11 cellular contexts compared by ENCODE assay signal in the genomic region with DNA sequence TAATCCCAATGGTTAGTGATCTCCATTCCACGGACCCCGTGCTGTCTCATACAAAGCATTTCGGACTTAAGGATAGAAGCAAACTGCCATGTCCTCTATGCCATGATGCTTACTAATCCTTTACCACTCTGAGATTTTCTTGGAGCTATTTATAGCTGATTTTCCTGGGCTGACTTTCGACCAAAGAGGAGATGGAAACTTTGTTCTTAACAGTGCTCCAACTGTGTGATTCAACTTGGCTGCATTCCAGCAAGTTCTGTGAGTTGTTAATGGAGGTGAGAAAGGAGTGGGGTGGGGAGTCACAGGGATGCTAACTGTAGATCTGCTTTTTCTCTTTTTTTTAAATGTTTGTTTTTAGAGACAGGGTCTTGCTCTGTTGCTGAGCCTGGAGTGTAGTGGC. TPM values are rescaled to one million over a fixed set of nuclear protein-coding genes. Genes with fewer than 3 reads are reported as not detected.
DNase-seq lines count a peak whose midpoint lies in the region; ATAC-seq and TF ChIP-seq lines count a peak whose summit lies in the region.
"Had no signal": no experiment of that assay in that cellular context is flagged by ENCODE, and none has a peak within 500 bp of the region (broad histone marks: within the 10 kb centered on the region; RNA-seq: fewer than 3 reads in every experiment).

No MANE protein-coding gene starts in this region.

- dilution Hi-C loops in mammary epithelial cell (cut with HindIII; ENCODE audit: low sequenced_read_pairs), result no loop called here

- no peaks in the 10 kb centered on the region for H3K9me3 ChIP-seq in mammary epithelial cell (replicated peaks; ENCODE audit: insufficient read depth, low read length)

- no peak overlapping the region for H2AK5ac ChIP-seq in mesendoderm (ENCODE audit: low read length)

- TF ChIP-seq CTCF in mammary epithelial cell (conservative IDR thresholded peaks at IDR 0.05 in 1 of 2, IDR thresholded peaks at IDR 0.05 in 1 of 2; ENCODE audit: extremely low read depth in 1 of 2, insufficient read depth in 1 of 2, low read depth in 1 of 2, low read length in 2 of 2), result no peak

- H3K4me1 ChIP-seq in mammary epithelial cell (ENCODE audit: insufficient read depth, low read length) (peaks cover 12% of the 10 kb centered on the region), mesendoderm (ENCODE audit: control insufficient read depth, low read depth, low read length) (no peaks in the 10 kb centered on the region)

- H3K4me2 ChIP-seq in mammary epithelial cell (ENCODE audit: insufficient read depth, low read depth, low read length) (no peak overlapping the region), mesendoderm (ENCODE audit: low read length) (no peak overlapping the region)

- no peak overlapping the region for H4K8ac ChIP-seq in mesendoderm (ENCODE audit: low read depth, low read length)

- H4K5ac ChIP-seq in mesendoderm (ENCODE audit: low read length), result no peak overlapping the region

- no peaks in the 10 kb centered on the region for H4K20me1 ChIP-seq in mammary epithelial cell (ENCODE audit: insufficient read depth, low read length)

- H3K27me3 ChIP-seq in mammary epithelial cell (ENCODE audit: insufficient read depth, low read length) (no peaks in the 10 kb centered on the region), mesendoderm (ENCODE audit: insufficient read depth, low read length, poor library complexity) (no peaks in the 10 kb centered on the region)

- H3K4me3 ChIP-seq in mammary epithelial cell (replicated peaks in 1 of 3; ENCODE audit: insufficient read depth in 1 of 3, low read depth in 2 of 3, low read length in 3 of 3), result no peak overlapping the region
- no peak overlapping the region for H3K4me3 ChIP-seq in mesendoderm (ENCODE audit: low read length)

- intact Hi-C loops in mammary epithelial cell (cut with micrococcal nuclease), result no loop called here

- no peak overlapping the region for H2BK120ac ChIP-seq in mesendoderm (ENCODE audit: low read depth, low read length)

- DNase-seq in Caki2 (ENCODE audit: low read depth), result peak; percentile 81
- peak; percentile 68 for DNase-seq in LoVo (ENCODE audit: low spot score)
- peak; percentile 69 for DNase-seq in mammary epithelial cell
- peak; percentile 90 for DNase-seq in mesendoderm
- no peak for DNase-seq in stimulated activated CD4-positive, alpha-beta T cell treated with anti-CD3 and anti-CD28 coated beads, Interleukin-4, amount 100 ng/mL, for 24 hours
- DNase-seq: COR-L47, kidney, NCI-H526 had no signal

- H3K9ac ChIP-seq in mammary epithelial cell (ENCODE audit: insufficient read depth, low read length) (no peak overlapping the region), mesendoderm (ENCODE audit: low read length) (no peak overlapping the region)

- no peak overlapping the region for H3K23ac ChIP-seq in mesendoderm (ENCODE audit: low read length)

- BruUV-seq in mammary epithelial cell (replicated peaks; lab: Mats Ljungman, UMichigan), result no TSS peak

- no peak overlapping the region for H2AFZ ChIP-seq in mammary epithelial cell (ENCODE audit: low read depth, low read length)

- H3K79me1 ChIP-seq in mesendoderm (ENCODE audit: low read length), result no peaks in the 10 kb centered on the region

- ATAC-seq in GM19452 (IDR thresholded peaks at IDR 0.05; ENCODE audit: unreplicated experiment), result no peak
- ATAC-seq in GM18868 (IDR thresholded peaks at IDR 0.05; ENCODE audit: unreplicated experiment), result no peak
- ATAC-seq in HG03135 (IDR thresholded peaks at IDR 0.05; ENCODE audit: unreplicated experiment), result no peak

- in situ Hi-C loops in Caki2 (cut with HindIII; ENCODE audit: low pct_unique_long_range_greater_than_20kb, low sequenced_read_pairs), result no loop called here
- in situ Hi-C loops in mammary epithelial cell (cut with MboI; ENCODE audit: low sequenced_read_pairs in 2 of 2), result no loop called here

- H3K56ac ChIP-seq in mesendoderm (ENCODE audit: low read length), result peak overlapping the region; percentile 19

- CTCF ChIA-PET in mammary epithelial cell (lab: Charles Lee; ENCODE audit: low non-redundant PET), result interaction anchor here (0.7 kb wide), 1 partner anchor 738 kb away, joined by 3 read pairs; no protein-coding TSS in a partner anchor

- 48% methylated on average over 4 of the region's 4 CpGs for WGBS in mammary epithelial cell (ENCODE audit: low coverage, missing lambda C conversion rate)
- no CpG with 5 or more reads among the region's 4 CpGs for WGBS in mesendoderm (ENCODE audit: extremely low coverage, insufficient coverage, low lambda C conversion rate)

- H3K79me2 ChIP-seq in mammary epithelial cell (ENCODE audit: insufficient read depth, low read length), result no peaks in the 10 kb centered on the region
- no peaks in the 10 kb centered on the region for H3K79me2 ChIP-seq in mesendoderm (ENCODE audit: control insufficient read depth, insufficient read depth, low read length)

- H3K4ac ChIP-seq in mesendoderm (ENCODE audit: low read depth, low read length), result no peak overlapping the region

- H2BK5ac ChIP-seq in mesendoderm (ENCODE audit: low read length), result no peak overlapping the region

- no peaks in the 10 kb centered on the region for H3K36me3 ChIP-seq in mammary epithelial cell (ENCODE audit: insufficient read depth, low read length)
- H3K36me3 ChIP-seq in mesendoderm (ENCODE audit: control insufficient read depth, insufficient read depth, low read length), result no peaks in the 10 kb centered on the region

- no peak overlapping the region for H3K27ac ChIP-seq in mammary epithelial cell (ENCODE audit: insufficient read depth, low read depth, low read length)
- H3K27ac ChIP-seq in mesendoderm (ENCODE audit: low read depth, low read length), result no peak overlapping the region

- no peak overlapping the region for H3K18ac ChIP-seq in mesendoderm (ENCODE audit: low read length)

- no peak overlapping the region for H2BK15ac ChIP-seq in mesendoderm (replicated peaks; ENCODE audit: low read depth)

RNA-seq across cellular contexts. Expression of a gene that starts 11.6 kb away (rescaled TPM):
- 0.61 and 2.3 TPM in 2 replicates for total RNA-seq in Caki2 (2014; rRNA removed; shearing (Covaris generic); ENCODE audit: low replicate concordance)
- total RNA-seq in mammary epithelial cell, result 10 to 100 TPM in 1 of 2 donors, 1 to 10 TPM in 1; 4.0 to 18.2 TPM
- polyA plus RNA-seq in mammary epithelial cell, result 16.8 TPM
- 34.4 TPM for polyA minus RNA-seq in mammary epithelial cell
- 141 TPM for polyA plus RNA-seq in mesendoderm (2013, experiment 1 of 2)
- 147 TPM for polyA plus RNA-seq in mesendoderm (2013, experiment 2 of 2)

RNA-seq across cellular contexts. Expression of a gene that starts 45.5 kb away (rescaled TPM):
- 29.9 and 34.3 TPM in 2 replicates for total RNA-seq in Caki2 (2014; rRNA removed; shearing (Covaris generic); ENCODE audit: low replicate concordance)
- 10 to 100 TPM; 14.7 to 21.5 TPM for total RNA-seq in mammary epithelial cell
- polyA plus RNA-seq in mammary epithelial cell, result 18.8 TPM
- 10.0 TPM for polyA minus RNA-seq in mammary epithelial cell
- polyA plus RNA-seq in mesendoderm (2013, experiment 1 of 2), result 98.1 TPM
- polyA plus RNA-seq in mesendoderm (2013, experiment 2 of 2), result 98.9 TPM
